8 cellular contexts compared by ENCODE assay signal in genomic region chr11:112962854-112963367, GRCh38. TPM values are rescaled to one million over a fixed set of nuclear protein-coding genes. Genes with fewer than 3 reads are reported as not detected.
DNase-seq lines count a peak whose midpoint lies in the region; ATAC-seq and TF ChIP-seq lines count a peak whose summit lies in the region.

No MANE protein-coding gene starts in this region.

- H3K27ac ChIP-seq in HUES6 (ENCODE audit: low read depth, low read length) = no peak overlapping the region

- DNase-seq in Ammon's horn (ENCODE audit: low spot score) (peak; percentile 86), RPMI8226 (peak; percentile 81), foreskin fibroblast (peak in 1 of 2 donors; percentile 41), HuH-7 (ENCODE audit: low spot score) (no peak), HT-29 (ENCODE audit: low spot score) (no peak)
- no peak for DNase-seq in naive thymus-derived CD8-positive, alpha-beta T cell

- H3K9me3 Mint-ChIP-seq in naive thymus-derived CD8-positive, alpha-beta T cell = peaks cover 0 to 11% (median 0%) of the 10 kb centered on the region in 9 donors

- no peak overlapping the region for H3K27ac Mint-ChIP-seq in naive thymus-derived CD8-positive, alpha-beta T cell

- no peaks in the 10 kb centered on the region for H3K36me3 ChIP-seq in HUES6 (ENCODE audit: control insufficient read depth, insufficient read depth, low read length)

- peaks cover 0 to 7% (median 3%) of the 10 kb centered on the region in 3 donors for H3K36me3 Mint-ChIP-seq in naive thymus-derived CD8-positive, alpha-beta T cell

- H3K4me1 Mint-ChIP-seq in naive thymus-derived CD8-positive, alpha-beta T cell = peaks cover 2 to 20% (median 17%) of the 10 kb centered on the region in 4 donors

- peak overlapping the region; percentile 42 for H3K9ac ChIP-seq in HUES6 (ENCODE audit: low read length)

- H3K4me3 Mint-ChIP-seq in naive thymus-derived CD8-positive, alpha-beta T cell = peak overlapping the region in 7 of 10 donors; percentile 28 to 89 (median 87)

- H3K4me1 ChIP-seq in HUES6 (ENCODE audit: control insufficient read depth, insufficient read depth, low read length) = 0 out of 2 replicates have a peak, but pooled peaks cover 4% of the 10 kb centered on the region

- H3K27me3 Mint-ChIP-seq in naive thymus-derived CD8-positive, alpha-beta T cell = peaks cover 40 to 84% (median 55%) of the 10 kb centered on the region in 5 donors

- no peak for TF ChIP-seq CTCF in foreskin fibroblast (IDR thresholded peaks at IDR 0.05; ENCODE audit: low read depth, low read length)

- no peaks in the 10 kb centered on the region for H3K9me3 ChIP-seq in HUES6 (ENCODE audit: control insufficient read depth, insufficient read depth, low read depth, low read length)

- POLR2A ChIA-PET in naive thymus-derived CD8-positive, alpha-beta T cell (lab: Charles Lee) = no interaction called here

- no peak for ATAC-seq in naive thymus-derived CD8-positive, alpha-beta T cell
- no peak for ATAC-seq in HG03025 (IDR thresholded peaks at IDR 0.05; ENCODE audit: low FRiP score, unreplicated experiment)

- peak overlapping the region; percentile 76 for H3K4me3 ChIP-seq in HUES6 (ENCODE audit: low read depth, low read length)
- peak overlapping the region; percentile 57 to 59 for H3K4me3 ChIP-seq in foreskin fibroblast (ENCODE audit: low read depth in 1 of 2, low read length in 2 of 2)

- H3K27me3 ChIP-seq in HUES6 (ENCODE audit: control insufficient read depth, insufficient read depth, low read length) = peaks cover 67% of the 10 kb centered on the region

RNA-seq across cellular contexts. Expression of gene NCAM1, which starts 1.7 kb away (rescaled TPM):
- under 1 TPM in 1 of 2 experiments, not detected in 1; 0.60 TPM for total RNA-seq in naive thymus-derived CD8-positive, alpha-beta T cell
- polyA plus RNA-seq in naive thymus-derived CD8-positive, alpha-beta T cell = under 1 TPM in 2 of 3 donors, not detected in 1; 0.08 to 0.98 TPM
- not detected in 2 replicates for total RNA-seq in HT-29 (2014; rRNA removed; shearing (Covaris generic))

Comparison
In these comparisons a context has a peak if more than half of its experiments do, and no peak if none do; other contexts are left out.
1. DNase-seq: peak in Ammon's horn (single experiment) and RPMI8226 (single experiment); none in naive thymus-derived CD8-positive, alpha-beta T cell (0 of 10), HuH-7 (single experiment) and HT-29 (single experiment).